8 cellular contexts compared by ENCODE assay signal in genomic region chr3:141303481-141304223, GRCh38.
DNase-seq lines count a peak whose midpoint lies in the region; ATAC-seq and TF ChIP-seq lines count a peak whose summit lies in the region.

No MANE protein-coding gene starts in this region.

- H3K27ac Mint-ChIP-seq in GM23338 = no peak overlapping the region
- H3K27ac Mint-ChIP-seq in activated naive CD8-positive, alpha-beta T cell treated with anti-CD3 and anti-CD28 coated beads for 36 hours = no peak overlapping the region

- H3K9me2 ChIP-seq in GM23338 (ENCODE audit: insufficient read depth) (0 out of 2 replicates have a peak, but pooled peaks cover 4% of the 10 kb centered on the region), MM.1S (replicated peaks; ENCODE audit: insufficient read depth, low read length) (no peaks in the 10 kb centered on the region)

- no peak overlapping the region for H3K4me3 Mint-ChIP-seq in GM23338
- H3K4me3 Mint-ChIP-seq in activated naive CD8-positive, alpha-beta T cell treated with anti-CD3 and anti-CD28 coated beads for 36 hours = no peak overlapping the region

- H4K20me1 ChIP-seq in GM23338 (replicated peaks; ENCODE audit: insufficient read depth) (no peaks in the 10 kb centered on the region), MM.1S (ENCODE audit: insufficient read depth, low read length) (no peaks in the 10 kb centered on the region)

- H3K9me3 Mint-ChIP-seq in GM23338 = peaks cover 18% of the 10 kb centered on the region
- H3K9me3 Mint-ChIP-seq in activated naive CD8-positive, alpha-beta T cell treated with anti-CD3 and anti-CD28 coated beads for 36 hours = peaks cover 7% of the 10 kb centered on the region

- no peak overlapping the region for H3K27ac ChIP-seq in GM23338 (ENCODE audit: low read depth)
- H3K27ac ChIP-seq in MM.1S (ENCODE audit: low read length) = peak overlapping the region; percentile 22; the same call in 1 of the 2 replicates
- H3K27ac ChIP-seq in cardiac muscle cell = no peak overlapping the region

- TF ChIP-seq CTCF in GM23338 (conservative IDR thresholded peaks at IDR 0.05; ENCODE audit: low read depth in 2 of 2) (peak; percentile 79 to 97), MM.1S (IDR thresholded peaks at IDR 0.05; ENCODE audit: low read length) (peak; percentile 85), cardiac muscle cell (IDR thresholded peaks at IDR 0.05; ENCODE audit: low read depth, low read length) (peak; percentile 61)

- H3K4me2 ChIP-seq in GM23338 = no peak overlapping the region
- peak overlapping the region; percentile 90 for H3K4me2 ChIP-seq in MM.1S (ENCODE audit: low read depth, low read length)

- no peaks in the 10 kb centered on the region for H3K9me3 ChIP-seq in MM.1S (replicated peaks; ENCODE audit: insufficient read depth, low read length)
- H3K9me3 ChIP-seq in cardiac muscle cell (ENCODE audit: low read depth) = no peaks in the 10 kb centered on the region

- H3K79me2 ChIP-seq in GM23338 (replicated peaks; ENCODE audit: insufficient read depth) (no peaks in the 10 kb centered on the region), MM.1S (ENCODE audit: low read length) (peaks cover 3% of the 10 kb centered on the region; the same call in 1 of the 2 replicates)

- H3K27me3 ChIP-seq in GM23338 (ENCODE audit: insufficient read depth) = peaks cover 7% of the 10 kb centered on the region; the same call in 1 of the 2 replicates
- no peaks in the 10 kb centered on the region for H3K27me3 ChIP-seq in MM.1S (replicated peaks; ENCODE audit: insufficient read depth, low read length)
- H3K27me3 ChIP-seq in cardiac muscle cell = no peaks in the 10 kb centered on the region

- H3K36me3 ChIP-seq in GM23338 (ENCODE audit: insufficient read depth) = no peaks in the 10 kb centered on the region
- H3K36me3 ChIP-seq in MM.1S (replicated peaks; ENCODE audit: insufficient read depth, low read length) = no peaks in the 10 kb centered on the region
- H3K36me3 ChIP-seq in cardiac muscle cell = no peaks in the 10 kb centered on the region

- H3K9ac ChIP-seq in MM.1S (ENCODE audit: low read length) = peak overlapping the region; percentile 37; the same call in 1 of the 2 replicates

- H3K4me3 ChIP-seq in GM23338 (no peak overlapping the region), MM.1S (ENCODE audit: low read length) (peak overlapping the region; percentile 64), cardiac muscle cell (no peak overlapping the region)

- no peaks in the 10 kb centered on the region for H3K4me1 ChIP-seq in GM23338 (ENCODE audit: insufficient read depth)
- peaks cover 13% of the 10 kb centered on the region for H3K4me1 ChIP-seq in MM.1S (ENCODE audit: low read length)
- no peaks in the 10 kb centered on the region for H3K4me1 ChIP-seq in cardiac muscle cell (ENCODE audit: low read depth)

- H2AFZ ChIP-seq in GM23338 (no peak overlapping the region), MM.1S (ENCODE audit: low read length) (peak overlapping the region; percentile 54)

- peaks cover 11% of the 10 kb centered on the region for H3K36me3 Mint-ChIP-seq in GM23338 (ENCODE audit: low read depth)
- peaks cover 12% of the 10 kb centered on the region for H3K36me3 Mint-ChIP-seq in activated naive CD8-positive, alpha-beta T cell treated with anti-CD3 and anti-CD28 coated beads for 36 hours

- DNase-seq in EH (ENCODE audit: low read depth) (peak; percentile 84), GM23338 (ENCODE audit: low spot score) (peak; percentile 86), MM.1S (peak; percentile 84), RPMI7951 (ENCODE audit: low read depth) (peak; percentile 80), cardiac muscle cell (ENCODE audit: low read depth in 1 of 2, low spot score in 1 of 2) (peak; percentile 79 to 89), retina (peak; percentile 60), cortex of kidney (lab: John Stamatoyannopoulos, UW) (no peak)
- DNase-seq in activated naive CD8-positive, alpha-beta T cell treated with anti-CD3 and anti-CD28 coated beads for 36 hours = peak; percentile 47

- peaks cover 15% of the 10 kb centered on the region for H3K27me3 Mint-ChIP-seq in GM23338 (ENCODE audit: insufficient read depth, low read depth, poor library complexity)
- H3K27me3 Mint-ChIP-seq in activated naive CD8-positive, alpha-beta T cell treated with anti-CD3 and anti-CD28 coated beads for 36 hours = no peaks in the 10 kb centered on the region

- peaks cover 4% of the 10 kb centered on the region; the same call in 2 of the 3 replicates for H3K4me1 Mint-ChIP-seq in GM23338
- H3K4me1 Mint-ChIP-seq in activated naive CD8-positive, alpha-beta T cell treated with anti-CD3 and anti-CD28 coated beads for 36 hours = peaks cover 46% of the 10 kb centered on the region

- peak; percentile 84 for ATAC-seq in GM23338

- H3F3A ChIP-seq in GM23338 (replicated peaks; ENCODE audit: low read depth) (no peaks in the 10 kb centered on the region), MM.1S (ENCODE audit: insufficient read depth, low read length) (peaks cover 4% of the 10 kb centered on the region; the same call in 1 of the 2 replicates)

TF ChIP-seq in GM23338, 12 proteins besides CTCF, POLR2A, EP300 and RAD21 (continues in another document):
- TF ChIP-seq JUNB (IDR thresholded peaks at IDR 0.05; ENCODE audit: unreplicated experiment) (no peak), CREB1 (CRISPR knock-in tag; IDR thresholded peaks at IDR 0.05; ENCODE audit: low read depth) (no peak), ZNF331 (CRISPR knock-in tag; IDR thresholded peaks at IDR 0.05; ENCODE audit: low read depth) (no peak), ZNF462 (CRISPR knock-in tag; IDR thresholded peaks at IDR 0.05) (no peak), POLR2AphosphoS5 (IDR thresholded peaks at IDR 0.05; ENCODE audit: low read depth) (no peak), EZH2 (IDR thresholded peaks at IDR 0.05; ENCODE audit: low read depth, unreplicated experiment) (no peak), STAT1 (IDR thresholded peaks at IDR 0.05; ENCODE audit: unreplicated experiment) (no peak), NANOG (IDR thresholded peaks at IDR 0.05; ENCODE audit: borderline replicate concordance) (no peak)
